ENCODE assay signal across 9 cellular contexts in the genomic region with DNA sequence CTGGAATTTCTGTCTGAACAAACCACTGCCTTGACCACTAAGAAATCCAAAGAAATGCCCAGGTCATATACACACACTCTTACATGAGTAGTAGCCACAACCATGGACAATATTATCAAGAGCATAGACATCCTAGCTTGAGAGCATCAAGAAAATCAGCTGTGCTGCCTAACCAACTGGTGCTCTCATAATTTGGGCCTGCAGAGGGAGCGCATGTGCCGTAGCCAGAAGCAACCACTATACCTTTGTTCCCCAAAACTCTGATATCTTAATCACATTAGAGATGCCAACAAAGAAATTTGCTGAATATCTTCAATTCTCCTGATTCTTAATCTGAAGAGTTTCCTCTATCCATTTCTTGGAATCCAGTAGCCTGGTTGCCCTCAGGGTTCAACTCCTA.
DNase-seq lines count a peak whose midpoint lies in the region; ATAC-seq and TF ChIP-seq lines count a peak whose summit lies in the region.
"Had no signal": no experiment of that assay in that cellular context is flagged by ENCODE, and none has a peak within 500 bp of the region (broad histone marks: within the 10 kb centered on the region; RNA-seq: fewer than 3 reads in every experiment).

No MANE protein-coding gene starts in this region.

- H3K27me3 ChIP-seq in AG04450 (ENCODE audit: control insufficient read depth, insufficient read depth, low read length), result no peaks in the 10 kb centered on the region

- peaks cover 5% of the 10 kb centered on the region for H3K9me3 Mint-ChIP-seq in neural crest cell
- H3K9me3 Mint-ChIP-seq: dendritic cell treated with granulocyte-macrophage colony-stimulating factor and Interleukin-4, amounts not matched to agents 40 ng/mL and 50 ng/mL, for 4 days had no signal

- POLR2A ChIA-PET in AG04450 (lab: Yijun Ruan, JAX), result no interaction called here

- H3K36me3 Mint-ChIP-seq in neural crest cell (ENCODE audit: low read depth), result no peaks in the 10 kb centered on the region

- peak; percentile 67 for ATAC-seq in GM18502 (IDR thresholded peaks at IDR 0.05; ENCODE audit: poor library complexity, unreplicated experiment)

- H3K27me3 Mint-ChIP-seq in neural crest cell (ENCODE audit: low read depth), result no peaks in the 10 kb centered on the region
- H3K27me3 Mint-ChIP-seq: dendritic cell treated with granulocyte-macrophage colony-stimulating factor and Interleukin-4, amounts not matched to agents 40 ng/mL and 50 ng/mL, for 4 days had no signal

- no peaks in the 10 kb centered on the region for H3K9me3 ChIP-seq in AG04450 (ENCODE audit: control insufficient read depth, insufficient read depth, low read length)

- H3K4me3 ChIP-seq in AG04450 (ENCODE audit: low read depth, low read length), result no peak overlapping the region
- no peak overlapping the region for H3K4me3 ChIP-seq in astrocyte of the cerebellum (ENCODE audit: low read depth, low read length)

- TF ChIP-seq CTCF in AG04450 (IDR thresholded peaks at IDR 0.05; ENCODE audit: low read depth, low read length), result peak; percentile 49
- TF ChIP-seq CTCF in astrocyte of the cerebellum (IDR thresholded peaks at IDR 0.05; ENCODE audit: low read depth, low read length, missing control alignments), result peak; percentile 57
- TF ChIP-seq CTCF in neural crest cell (conservative IDR thresholded peaks at IDR 0.05), result peak; percentile 46

- in situ Hi-C loops in astrocyte of the cerebellum (cut with HindIII; ENCODE audit: low sequenced_read_pairs), result no loop called here

- no peak overlapping the region for H3K4me3 Mint-ChIP-seq in neural crest cell
- H3K4me3 Mint-ChIP-seq: dendritic cell treated with granulocyte-macrophage colony-stimulating factor and Interleukin-4, amounts not matched to agents 40 ng/mL and 50 ng/mL, for 4 days had no signal

- DNase-seq in AG04450 (ENCODE audit: low read depth, low spot score) (no peak), NOMO-1 treated with dmso at 0.1 percent for 144 hours (lab: John Stamatoyannopoulos, UW; ENCODE audit: unreplicated experiment) (peak; percentile 33), astrocyte of the cerebellum (ENCODE audit: low read depth) (no peak), neural crest cell (ENCODE audit: low read depth, low spot score) (peak; percentile 10), NCI-H510A treated with DMSO at 0.1 percent for 48 hours (lab: John Stamatoyannopoulos, UW) (no peak), T1000 (lab: John Stamatoyannopoulos, UW) (no peak), GF-D8 (lab: John Stamatoyannopoulos, UW) (no peak)

- H3K4me1 Mint-ChIP-seq in neural crest cell, result no peaks in the 10 kb centered on the region

- H3K27ac ChIP-seq in AG04450 (ENCODE audit: low read depth, low read length), result no peak overlapping the region

- CTCF ChIA-PET in AG04450 (lab: Charles Lee), result interaction anchor here (2.8 kb wide), 1 partner anchor 26 kb away, joined by 19 read pairs; no protein-coding TSS in a partner anchor

- no peak overlapping the region for H3K27ac Mint-ChIP-seq in neural crest cell (ENCODE audit: unreplicated experiment)
- H3K27ac Mint-ChIP-seq: dendritic cell treated with granulocyte-macrophage colony-stimulating factor and Interleukin-4, amounts not matched to agents 40 ng/mL and 50 ng/mL, for 4 days had no signal

Comparison
In these comparisons a context has a peak if more than half of its experiments do, and no peak if none do; other contexts are left out.
1. DNase-seq: peak in NOMO-1 treated with dmso at 0.1 percent for 144 hours (single experiment) and neural crest cell (single experiment); none in AG04450 (single experiment), astrocyte of the cerebellum (single experiment), NCI-H510A treated with DMSO at 0.1 percent for 48 hours (single experiment), T1000 (single experiment) and GF-D8 (single experiment).
2. Peak in every context shown above with its lines, with median percentiles within 50 percentile points of each other: CTCF ChIP-seq.